13 cellular contexts compared by ENCODE assay signal in the genomic region with DNA sequence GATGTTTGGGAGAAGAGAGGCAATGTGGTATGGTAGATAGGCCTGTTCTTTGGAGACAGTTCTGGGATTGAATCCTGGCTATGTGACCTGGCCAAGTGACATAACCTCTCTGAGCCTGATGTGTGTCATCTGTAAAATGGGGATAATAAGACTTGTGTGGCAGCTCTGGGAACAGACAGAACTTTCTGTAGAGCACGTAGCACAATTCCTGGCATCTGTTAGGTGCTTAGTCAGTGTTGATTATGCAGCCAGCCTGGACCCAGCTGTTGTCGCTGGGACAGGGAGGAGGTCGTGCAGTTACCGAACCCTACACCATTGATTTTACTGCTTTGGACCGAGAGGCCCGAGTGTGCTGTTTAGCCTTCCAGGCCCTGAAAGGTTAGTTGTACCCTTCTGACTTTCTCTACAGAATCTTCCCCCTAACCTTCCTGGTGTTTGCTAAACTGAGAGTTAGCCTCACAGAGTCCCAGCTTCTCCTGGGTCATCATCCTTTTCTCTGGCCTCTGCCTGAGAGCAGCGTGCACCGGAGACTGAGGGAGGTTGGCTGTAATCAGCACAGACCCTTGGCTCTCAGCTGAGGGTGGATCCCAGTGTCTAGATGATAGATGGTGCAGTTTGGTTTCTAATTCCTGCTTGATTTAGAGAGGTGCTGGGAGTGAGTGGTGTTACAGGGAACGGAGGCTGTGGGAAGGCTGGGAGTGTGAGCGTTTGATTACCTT. TPM values are rescaled to one million over a fixed set of nuclear protein-coding genes. Genes with fewer than 3 reads are reported as not detected.
DNase-seq lines count a peak whose midpoint lies in the region; ATAC-seq, FAIRE-seq and TF ChIP-seq lines count a peak whose summit lies in the region.
"Had no signal": no experiment of that assay in that cellular context is flagged by ENCODE, and none has a peak within 500 bp of the region (broad histone marks: within the 10 kb centered on the region; RNA-seq: fewer than 3 reads in every experiment).

No MANE protein-coding gene starts in this region.

- no peak for ATAC-seq in T-cell (replicated peaks in 1 of 4)

- H3K18ac ChIP-seq in H1 (ENCODE audit: extremely low read depth, low read length) = no peak overlapping the region; the same call in 1 of the 2 replicates

- H3K79me1 ChIP-seq in H1 (ENCODE audit: low read depth, low read length) = peaks cover 25% of the 10 kb centered on the region

- H4K8ac ChIP-seq in H1 (ENCODE audit: extremely low read depth, insufficient read depth, low read length) = no peak overlapping the region

- peaks cover 29% of the 10 kb centered on the region for H3K36me3 Mint-ChIP-seq in activated CD4-positive, alpha-beta T cell treated with anti-CD3 and anti-CD28 coated beads, Interleukin-2, amount 10 ng/mL, durations not matched to agents 7 days and 5 days (ENCODE audit: low read depth)
- peaks cover 28% of the 10 kb centered on the region for H3K36me3 Mint-ChIP-seq in type B pancreatic cell
- H3K36me3 Mint-ChIP-seq in T-cell = peaks cover 21% of the 10 kb centered on the region

- H3K79me2 ChIP-seq in H1 (ENCODE audit: control insufficient read depth in 1 of 2, insufficient read depth in 2 of 2, low read length in 2 of 2) = peaks cover 3 to 60% of the 10 kb centered on the region in 2 experiments

- H3K36me3 ChIP-seq in H1 (ENCODE audit: control insufficient read depth in 2 of 4, insufficient read depth in 4 of 4, low read length in 3 of 4) = no peaks in the 10 kb centered on the region; a peak in 1 of 8 replicates

- no peak overlapping the region for H2BK120ac ChIP-seq in H1 (replicated peaks; ENCODE audit: low read depth, low read length)

- TF ChIP-seq POLR2A in H1 (IDR thresholded peaks at IDR 0.05; ENCODE audit: control extremely low read depth in 1 of 2, low read depth in 2 of 2, low read length in 2 of 2) = no peak

- no peak overlapping the region for H4K91ac ChIP-seq in H1 (replicated peaks; ENCODE audit: insufficient read length, low read length)

- H3K14ac ChIP-seq in H1 (ENCODE audit: insufficient read length) = no peak overlapping the region

- FAIRE-seq in H1 (lab: Jason Lieb, UNC) = no peak
- FAIRE-seq: H54 had no signal

- CTCF ChIA-PET in activated CD4-positive, alpha-beta T cell treated with anti-CD3 and anti-CD28 coated beads, Interleukin-2, amount 10 ng/mL, durations not matched to agents 7 days and 5 days (lab: Charles Lee) = interaction anchor here (0.6 kb wide), 1 partner anchor 811 kb away, joined by 3 read pairs; no protein-coding TSS in a partner anchor
- CTCF ChIA-PET in H1 (lab: Charles Lee; ENCODE audit: partially characterized antibody) = interaction anchor here (0.9 to 2.0 kb wide), 3 partner anchors 9 to 152 kb away, joined by 5 to 6 read pairs (median 5); no protein-coding TSS in a partner anchor
- CTCF ChIA-PET in T-cell (lab: Charles Lee) = no interaction called here

- H2BK12ac ChIP-seq in H1 (ENCODE audit: low read depth, low read length) = 0 out of 2 replicates have a peak overlapping the region, but pooled peaks have one; percentile 23

- no peaks in the 10 kb centered on the region for H3K9me3 Mint-ChIP-seq in activated CD4-positive, alpha-beta T cell treated with anti-CD3 and anti-CD28 coated beads, Interleukin-2, amount 10 ng/mL, durations not matched to agents 7 days and 5 days
- H3K9me3 Mint-ChIP-seq in type B pancreatic cell = no peaks in the 10 kb centered on the region
- H3K9me3 Mint-ChIP-seq in T-cell = no peaks in the 10 kb centered on the region
- H3K9me3 Mint-ChIP-seq: memory B cell had no signal

- no peak overlapping the region for H3K4me3 Mint-ChIP-seq in activated CD4-positive, alpha-beta T cell treated with anti-CD3 and anti-CD28 coated beads, Interleukin-2, amount 10 ng/mL, durations not matched to agents 7 days and 5 days
- H3K4me3 Mint-ChIP-seq in type B pancreatic cell (peak overlapping the region; percentile 26), T-cell (no peak overlapping the region)
- H3K4me3 Mint-ChIP-seq: memory B cell had no signal

- H3K9ac ChIP-seq in H1 (replicated peaks in 1 of 4; ENCODE audit: extremely low read depth in 1 of 4, low read depth in 3 of 4, low read length in 3 of 4) = no peak overlapping the region

- H3K56ac ChIP-seq in H1 (replicated peaks; ENCODE audit: insufficient read length, low read depth, low read length) = no peak overlapping the region

- H2BK15ac ChIP-seq in H1 (ENCODE audit: low read length) = no peak overlapping the region

- H4K5ac ChIP-seq in H1 (ENCODE audit: insufficient read length, low read depth, low read length) = no peak overlapping the region

- no peak for TF ChIP-seq RAD21 in H1 (IDR thresholded peaks at IDR 0.05 in 1 of 2, conservative IDR thresholded peaks at IDR 0.05 in 1 of 2; ENCODE audit: low read depth in 2 of 2, low read length in 2 of 2)

- DNase-seq in activated CD4-positive, alpha-beta T cell treated with anti-CD3 and anti-CD28 coated beads, Interleukin-2, amount 10 ng/mL, durations not matched to agents 7 days and 5 days = no peak
- DNase-seq in activated CD4-positive, alpha-beta T cell treated with anti-CD3 and anti-CD28 coated beads for 1 hour = no peak
- DNase-seq in H1 (ENCODE audit: low read depth in 1 of 2, low spot score in 2 of 2) (no peak), myocyte (ENCODE audit: low read depth) (peak; percentile 78), type B pancreatic cell (ENCODE audit: extremely low spot score, unreplicated experiment) (no peak), NCI-H1105 treated with DMSO at 0.1 percent for 48 hours (lab: John Stamatoyannopoulos, UW) (no peak), HuH-7 (ENCODE audit: low spot score) (no peak), T-cell (no peak)
- DNase-seq: central memory CD4-positive, alpha-beta T cell; MV-4-11; stimulated activated CD4-positive, alpha-beta T cell treated with anti-CD3 and anti-CD28 coated beads, Interleukin-4, amount 100 ng/mL, for 1 hour had no signal

- TF ChIP-seq CTCF in H1 (IDR thresholded peaks at IDR 0.05; ENCODE audit: control extremely low read depth in 1 of 3, insufficient read depth in 1 of 3, low read depth in 1 of 3, low read length in 3 of 3) (no peak), type B pancreatic cell (conservative IDR thresholded peaks at IDR 0.05) (no peak)

- no peaks in the 10 kb centered on the region for H3K9me3 ChIP-seq in H1 (ENCODE audit: insufficient read depth in 2 of 2, low read depth in 1 of 2, low read length in 1 of 2)

- H3K27ac ChIP-seq in H1 (ENCODE audit: low read depth, low read length) = no peak overlapping the region

- H2BK5ac ChIP-seq in H1 (ENCODE audit: low read depth, low read length) = no peak overlapping the region; the same call in 1 of the 2 replicates

- no peak overlapping the region for H3K4ac ChIP-seq in H1 (replicated peaks; ENCODE audit: insufficient read length, low read depth, low read length)

- H3K27ac Mint-ChIP-seq in activated CD4-positive, alpha-beta T cell treated with anti-CD3 and anti-CD28 coated beads, Interleukin-2, amount 10 ng/mL, durations not matched to agents 7 days and 5 days = peak overlapping the region; percentile 25
- H3K27ac Mint-ChIP-seq in type B pancreatic cell (peak overlapping the region; percentile 33), T-cell (peak overlapping the region in 1 of 2 donors; percentile 41)
- H3K27ac Mint-ChIP-seq: memory B cell had no signal

- no peaks in the 10 kb centered on the region for H3K27me3 Mint-ChIP-seq in activated CD4-positive, alpha-beta T cell treated with anti-CD3 and anti-CD28 coated beads, Interleukin-2, amount 10 ng/mL, durations not matched to agents 7 days and 5 days
- no peaks in the 10 kb centered on the region for H3K27me3 Mint-ChIP-seq in type B pancreatic cell
- H3K27me3 Mint-ChIP-seq in T-cell = no peaks in the 10 kb centered on the region
- H3K27me3 Mint-ChIP-seq: memory B cell had no signal

- POLR2A ChIA-PET in activated CD4-positive, alpha-beta T cell treated with anti-CD3 and anti-CD28 coated beads, Interleukin-2, amount 10 ng/mL, durations not matched to agents 7 days and 5 days (lab: Charles Lee) = no interaction called here
- POLR2A ChIA-PET in H1 (lab: Charles Lee; ENCODE audit: partially characterized antibody) (interaction anchor here (1.2 to 2.3 kb wide), 3 partner anchors 10 to 31 kb away, joined by 3 to 10 read pairs (median 4); no protein-coding TSS in a partner anchor), T-cell (lab: Charles Lee) (no interaction called here)

- H3K4me2 ChIP-seq in H1 (ENCODE audit: insufficient read depth in 1 of 2, low read depth in 2 of 2, low read length in 2 of 2) = no peak overlapping the region

- H4K20me1 ChIP-seq in H1 (replicated peaks in 1 of 2; ENCODE audit: control insufficient read depth in 1 of 2, insufficient read depth in 2 of 2, low read length in 2 of 2) = peaks cover 23 to 29% of the 10 kb centered on the region in 2 experiments

- H2AK5ac ChIP-seq in H1 (ENCODE audit: low read depth, low read length) = peak overlapping the region; percentile 83; the same call in 1 of the 2 replicates

- H2AFZ ChIP-seq in H1 (ENCODE audit: low read length) = no peak overlapping the region

- H3K4me1 Mint-ChIP-seq in activated CD4-positive, alpha-beta T cell treated with anti-CD3 and anti-CD28 coated beads, Interleukin-2, amount 10 ng/mL, durations not matched to agents 7 days and 5 days = peaks cover 52% of the 10 kb centered on the region
- H3K4me1 Mint-ChIP-seq in type B pancreatic cell (ENCODE audit: unreplicated experiment) (peaks cover 81% of the 10 kb centered on the region), T-cell (peaks cover 68 to 71% (median 69%) of the 10 kb centered on the region in 3 donors)

- WGBS in H1 (ENCODE audit: extremely low coverage in 1 of 2, insufficient coverage in 1 of 2, insufficient read length in 1 of 2, insufficient replicate concordance in 2 of 2, low coverage in 1 of 2, low lambda C conversion rate in 2 of 2, missing lambda C conversion rate in 1 of 2), 2 experiments = 95% methylated on average over 10 of the region's 10 CpGs; no CpG with 5 or more reads in 1 of the 2 experiments

- no peak overlapping the region for H2BK20ac ChIP-seq in H1 (ENCODE audit: low read length)

- no peak for TF ChIP-seq EP300 in H1 (IDR thresholded peaks at IDR 0.05; ENCODE audit: borderline replicate concordance in 1 of 2, low read depth in 2 of 2, low read length in 2 of 2)

- H3K4me1 ChIP-seq in H1 (replicated peaks in 1 of 4; ENCODE audit: control insufficient read depth in 3 of 4, insufficient read depth in 4 of 4, low read length in 3 of 4) = peaks cover 8 to 39% (median 18%) of the 10 kb centered on the region in 4 experiments

- no peak overlapping the region for H3K4me3 ChIP-seq in H1 (ENCODE audit: extremely low read depth in 1 of 4, insufficient read depth in 2 of 4, low read depth in 3 of 4, low read length in 4 of 4)

- H3K23ac ChIP-seq in H1 (ENCODE audit: insufficient read length) = no peak overlapping the region

- H3K23me2 ChIP-seq in H1 (ENCODE audit: low read depth, low read length) = no peaks in the 10 kb centered on the region

- no peaks in the 10 kb centered on the region for H3K27me3 ChIP-seq in H1 (replicated peaks in 1 of 4; ENCODE audit: control insufficient read depth in 3 of 4, extremely low read depth in 1 of 4, insufficient read depth in 3 of 4, low read length in 3 of 4)

RNA-seq across cellular contexts. Expression of a gene that starts 31.9 kb away (rescaled TPM):
- total RNA-seq in activated CD4-positive, alpha-beta T cell treated with anti-CD3 and anti-CD28 coated beads, Interleukin-2, amount 10 ng/mL, durations not matched to agents 7 days and 5 days = 10 to 100 TPM; 87.6 to 96.0 TPM
- 73.1 and 80.6 TPM in 2 replicates for total RNA-seq in H1 (2021; fragmentation: NEBNext Ultra II Directional; extraction: Animal tissue kit (Norgen Biotek cat#: 25700))
- 36.7 and 50.7 TPM in 2 replicates for polyA plus RNA-seq in H1 (2011; rRNA removed)
- polyA plus RNA-seq in H1 (2011; cell fraction: cytosol; rRNA removed) = 42.1 TPM
- 128 TPM for polyA plus RNA-seq in H1 (2011; cell fraction: nucleus; rRNA removed)
- polyA plus RNA-seq in H1 (2012, experiment 1 of 2) = 44.3 to 54.1 TPM (median 46.9 TPM) in 4 replicates
- 9.0 TPM for polyA plus RNA-seq in H1 (2012, experiment 2 of 2)
- 27.9 TPM for polyA plus RNA-seq in H1 (2013, experiment 1 of 2)
- 25.3 TPM for polyA plus RNA-seq in H1 (2013, experiment 2 of 2)
- polyA minus RNA-seq in H1 (2011; rRNA and poly(A)+ RNA removed) = 115 and 134 TPM in 2 replicates
- 52.1 TPM for polyA minus RNA-seq in H1 (2011; cell fraction: cytosol; rRNA and poly(A)+ RNA removed)
- polyA minus RNA-seq in H1 (2011; cell fraction: nucleus; rRNA and poly(A)+ RNA removed) = 164 TPM
- total RNA-seq in myocyte (115 and 126 TPM in 2 replicates), type B pancreatic cell (ENCODE audit: low replicate concordance) (65.0 and 158 TPM in 2 replicates), T-cell (100 to 1,000 TPM in 4 of 5 donors, 10 to 100 TPM in 1; 98.6 to 148 (median 113) TPM)
- 95.2 TPM for polyA plus RNA-seq in myocyte (2012)

Comparison
In these comparisons a context has a peak if more than half of its experiments do, and no peak if none do; other contexts are left out.
1. CTCF ChIA-PET loops: an anchor here in activated CD4-positive, alpha-beta T cell treated with anti-CD3 and anti-CD28 coated beads, Interleukin-2, amount 10 ng/mL, durations not matched to agents 7 days and 5 days (0.6 kb wide) and H1 (0.9 to 2.0 kb wide); none called in T-cell.